7 cellular contexts compared by ENCODE assay signal in the genomic region with DNA sequence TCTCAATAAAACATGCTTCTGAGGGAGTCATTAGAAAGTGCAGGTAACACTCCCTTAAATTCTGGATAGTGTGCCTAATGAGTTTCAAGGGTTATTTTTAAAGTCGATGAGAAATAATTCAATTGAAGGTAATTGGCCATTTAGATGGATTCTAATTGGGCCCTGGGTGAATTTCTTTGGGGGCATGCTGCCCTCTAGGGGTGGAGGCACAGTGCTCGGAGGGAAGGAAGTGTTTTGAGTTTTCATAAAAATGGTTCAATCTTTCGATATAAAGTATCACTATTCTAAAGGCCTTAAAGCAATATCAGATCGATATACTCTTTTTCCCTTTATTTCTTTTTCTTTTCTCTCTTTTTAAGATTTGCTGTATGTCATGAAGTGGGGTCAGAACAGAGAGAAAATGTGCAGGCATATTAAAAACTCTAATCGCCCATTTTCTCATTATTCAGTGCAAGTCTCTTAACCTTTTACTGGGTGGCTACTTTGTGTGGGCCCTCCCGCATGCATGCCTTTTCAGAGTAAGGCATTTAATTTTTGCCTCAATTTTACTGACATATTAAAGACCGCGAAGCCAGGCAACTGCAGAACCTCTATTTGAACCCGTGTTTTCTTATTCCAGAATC. TPM values are rescaled to one million over a fixed set of nuclear protein-coding genes. Genes with fewer than 3 reads are reported as not detected.
DNase-seq lines count a peak whose midpoint lies in the region; ATAC-seq and TF ChIP-seq lines count a peak whose summit lies in the region.

No MANE protein-coding gene starts in this region.

- H3K9me3 ChIP-seq in OCI-LY7 (ENCODE audit: low read length) (no peaks in the 10 kb centered on the region), osteoblast (ENCODE audit: low read depth, low read length) (no peaks in the 10 kb centered on the region)

- H3K79me2 ChIP-seq in OCI-LY7 (ENCODE audit: insufficient read depth, low read depth, low read length) (no peaks in the 10 kb centered on the region), osteoblast (ENCODE audit: insufficient read depth, low read length) (no peaks in the 10 kb centered on the region)

- H3K4me3 ChIP-seq in OCI-LY7 (ENCODE audit: low read depth, low read length, poor library complexity, severe bottlenecking) (no peak overlapping the region), coronary artery (no peak overlapping the region), osteoblast (ENCODE audit: insufficient read depth, low read length) (no peak overlapping the region)

- no peak overlapping the region for H3K27ac ChIP-seq in OCI-LY7 (ENCODE audit: low read depth, low read length, poor library complexity, severe bottlenecking)
- no peak overlapping the region for H3K27ac ChIP-seq in coronary artery
- H3K27ac ChIP-seq in osteoblast (ENCODE audit: low read depth, low read length): no peak overlapping the region

- intact Hi-C loops in OCI-LY7 (cut with micrococcal nuclease; ENCODE audit: unreplicated experiment): loop anchor here (5.0 kb wide), 1 partner anchor 50 kb away; no protein-coding TSS in a partner anchor

- no TSS peak for BruUV-seq in OCI-LY7 (replicated peaks; lab: Mats Ljungman, UMichigan)

- no peak overlapping the region for H3K4me2 ChIP-seq in OCI-LY7 (ENCODE audit: low read length)
- no peak overlapping the region for H3K4me2 ChIP-seq in osteoblast (ENCODE audit: insufficient read depth, low read length)

- H3K36me3 ChIP-seq in OCI-LY7 (ENCODE audit: insufficient read depth, low read length) (no peaks in the 10 kb centered on the region), osteoblast (ENCODE audit: insufficient read depth, low read length) (no peaks in the 10 kb centered on the region)

- peak; percentile 49 for ATAC-seq in HG02798 (IDR thresholded peaks at IDR 0.05; ENCODE audit: poor library complexity, unreplicated experiment)
- ATAC-seq in HG03039 (IDR thresholded peaks at IDR 0.05; ENCODE audit: unreplicated experiment): no peak

- TF ChIP-seq CTCF in OCI-LY7 (conservative IDR thresholded peaks at IDR 0.05; ENCODE audit: low read length): peak; percentile 92
- peak; percentile 39 for TF ChIP-seq CTCF in coronary artery (IDR thresholded peaks at IDR 0.05)
- peak; percentile 89 for TF ChIP-seq CTCF in osteoblast (IDR thresholded peaks at IDR 0.05; ENCODE audit: extremely low read depth, low read depth, low read length)

- DNase-seq in ELR (ENCODE audit: low read depth) (peak; percentile 45), OCI-LY7 (ENCODE audit: low spot score) (peak; percentile 30), coronary artery (ENCODE audit: low spot score) (no peak), osteoblast (ENCODE audit: insufficient read length, low spot score, missing footprints) (peak; percentile 37), T-helper 1 cell (no peak)

- H2AFZ ChIP-seq in OCI-LY7 (ENCODE audit: low read length) (no peak overlapping the region), osteoblast (ENCODE audit: low read length) (no peak overlapping the region)

- H4K20me1 ChIP-seq in OCI-LY7 (ENCODE audit: insufficient read depth, low read length): no peaks in the 10 kb centered on the region
- no peaks in the 10 kb centered on the region for H4K20me1 ChIP-seq in osteoblast (ENCODE audit: insufficient read depth, low read length)

- H3K27me3 ChIP-seq in osteoblast (ENCODE audit: insufficient read depth, low read length): peaks cover 4% of the 10 kb centered on the region

- H3K4me1 ChIP-seq in OCI-LY7 (ENCODE audit: insufficient read depth, low read length, poor library complexity, severe bottlenecking): no peaks in the 10 kb centered on the region
- no peaks in the 10 kb centered on the region for H3K4me1 ChIP-seq in osteoblast (ENCODE audit: insufficient read depth, low read length)

- POLR2A ChIA-PET in OCI-LY7 (lab: Charles Lee): interaction anchor here (0.8 kb wide), 1 partner anchor 731 kb away, joined by 4 read pairs; the partner anchor contains the start of gene BRMS1L

- no peaks in the 10 kb centered on the region for H3K9me2 ChIP-seq in OCI-LY7 (ENCODE audit: insufficient read depth, low read length)

- CTCF ChIA-PET in OCI-LY7 (lab: Charles Lee; ENCODE audit: unreplicated experiment): no interaction called here

RNA-seq across cellular contexts. Expression of gene NKX2-8, which starts 25.5 kb away (rescaled TPM):
- total RNA-seq in OCI-LY7 (2014; rRNA removed; shearing (Covaris generic)): not detected in 2 replicates
- total RNA-seq in OCI-LY7 (2022) (not detected in 2 replicates), osteoblast (not detected in 2 replicates)

RNA-seq across cellular contexts. Expression of gene NKX2-1, which starts 36.9 kb away (rescaled TPM):
- not detected in 2 replicates for total RNA-seq in OCI-LY7 (2014; rRNA removed; shearing (Covaris generic))
- total RNA-seq in OCI-LY7 (2022) (not detected in 2 replicates), osteoblast (not detected in 2 replicates)

Comparison
In these comparisons a context has a peak if more than half of its experiments do, and no peak if none do; other contexts are left out.
1. DNase-seq: peak in ELR (single experiment), OCI-LY7 (single experiment) and osteoblast (single experiment); none in coronary artery (single experiment) and T-helper 1 cell (0 of 5).
2. CTCF ChIP-seq: peak in every context shown above with its lines; median percentile 92 in OCI-LY7; 89 in osteoblast; 39 in coronary artery.